Comparison of ENCODE assay signal across 14 cellular contexts in the genomic region with DNA sequence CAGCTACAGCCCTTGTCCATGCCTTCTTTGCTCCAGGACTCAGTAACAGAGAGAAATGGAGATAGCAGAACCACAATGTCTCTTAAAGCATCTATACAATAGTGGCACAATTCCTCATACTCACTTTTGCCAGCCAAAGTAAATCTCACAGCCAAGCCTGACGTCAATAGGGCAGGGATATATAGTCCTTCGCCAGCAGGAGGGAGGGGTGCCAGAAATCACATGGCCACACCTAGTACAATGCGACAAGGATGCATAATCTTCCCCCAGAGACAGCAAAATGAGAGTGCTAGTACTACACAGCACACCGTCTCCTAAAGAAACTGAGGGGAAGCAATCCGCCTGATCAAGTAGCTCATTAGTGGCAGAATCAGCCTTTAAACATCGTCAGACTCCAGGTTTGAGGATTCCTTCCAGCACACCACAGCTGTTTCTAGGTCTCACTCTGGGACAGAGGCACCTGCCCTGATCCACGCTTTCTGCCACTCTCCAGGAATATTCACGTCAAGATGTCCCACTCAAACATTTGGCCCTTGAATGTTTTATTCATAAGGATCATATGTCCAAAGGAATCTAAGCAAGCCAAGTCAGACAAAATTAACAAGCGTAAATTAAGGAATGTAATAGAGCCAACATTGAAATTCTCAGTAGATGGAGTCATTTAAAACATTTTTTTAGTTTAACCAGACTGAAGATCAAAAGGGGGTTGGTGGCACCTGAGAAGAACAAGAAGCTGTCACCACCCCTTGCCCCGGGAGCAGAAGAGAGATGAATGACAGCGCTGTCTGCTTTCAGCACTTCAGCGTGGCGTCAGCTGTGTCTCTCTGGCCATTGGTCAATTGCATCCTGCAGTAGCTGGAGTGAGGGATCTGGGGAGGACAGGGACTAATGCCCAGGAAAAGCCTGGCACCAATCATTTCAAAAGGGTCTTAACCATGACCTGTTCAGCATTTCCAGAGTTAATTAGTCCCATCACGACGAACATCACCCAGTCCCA.
DNase-seq lines count a peak whose midpoint lies in the region; ATAC-seq and TF ChIP-seq lines count a peak whose summit lies in the region.
"Had no signal": no experiment of that assay in that cellular context is flagged by ENCODE, and none has a peak within 500 bp of the region (broad histone marks: within the 10 kb centered on the region; RNA-seq: fewer than 3 reads in every experiment).

No MANE protein-coding gene starts in this region.

- no peak overlapping the region for H3K4me3 Mint-ChIP-seq in neural progenitor cell
- no peak overlapping the region for H3K4me3 Mint-ChIP-seq in endothelial cell (ENCODE audit: unreplicated experiment)
- H3K4me3 Mint-ChIP-seq: activated CD4-positive, alpha-beta T cell treated with anti-CD3 and anti-CD28 coated beads for 36 hours had no signal

- no CpG with 5 or more reads among the region's 15 CpGs for WGBS in mesendoderm (ENCODE audit: extremely low coverage, insufficient coverage, low lambda C conversion rate)

- ATAC-seq in HCT116: no peak
- ATAC-seq: activated CD4-positive, alpha-beta T cell treated with anti-CD3 and anti-CD28 coated beads for 36 hours had no signal

- H3K9ac ChIP-seq in HCT116 (ENCODE audit: low read length) (no peak overlapping the region), fibroblast of lung (ENCODE audit: insufficient read depth, low read length) (no peak overlapping the region), neural progenitor cell (no peak overlapping the region), mesendoderm (ENCODE audit: low read length) (no peak overlapping the region)

- BruUV-seq in HCT116 (replicated peaks; lab: Mats Ljungman, UMichigan): no TSS peak

- H4K20me1 ChIP-seq in HCT116 (ENCODE audit: insufficient read depth) (no peaks in the 10 kb centered on the region), fibroblast of lung (ENCODE audit: control insufficient read depth, extremely low read depth, insufficient read depth, low read length) (no peaks in the 10 kb centered on the region), neural progenitor cell (ENCODE audit: low read depth) (no peaks in the 10 kb centered on the region)

- H2BK15ac ChIP-seq in mesendoderm (replicated peaks; ENCODE audit: low read depth): no peak overlapping the region

- no peak overlapping the region for H3K23ac ChIP-seq in mesendoderm (ENCODE audit: low read length)

- intact Hi-C loops in HCT116 (cut with micrococcal nuclease): no loop called here

- CTCF ChIA-PET in HCT116 (lab: Charles Lee): no interaction called here

- H3F3A ChIP-seq in neural progenitor cell (ENCODE audit: low read depth): peaks cover 19% of the 10 kb centered on the region

- TF ChIP-seq CTCF in HCT116 (IDR thresholded peaks at IDR 0.05 in 2 of 3, conservative IDR thresholded peaks at IDR 0.05 in 1 of 3; ENCODE audit: borderline replicate concordance in 1 of 3, insufficient read depth in 1 of 3, low read depth in 2 of 3, low read length in 2 of 3) (no peak), fibroblast of lung (conservative IDR thresholded peaks at IDR 0.05 in 1 of 2, IDR thresholded peaks at IDR 0.05 in 1 of 2; ENCODE audit: low read depth in 1 of 2, low read length in 2 of 2) (no peak), neural progenitor cell (IDR thresholded peaks at IDR 0.05) (no peak), endothelial cell (IDR thresholded peaks at IDR 0.05; ENCODE audit: unreplicated experiment) (no peak)

- H3K4me3 ChIP-seq in HCT116 (replicated peaks in 1 of 2; ENCODE audit: low read depth in 1 of 2, low read length in 2 of 2) (no peak overlapping the region), fibroblast of lung (replicated peaks in 1 of 4; ENCODE audit: control extremely low read depth in 1 of 4, insufficient read depth in 1 of 4, low read depth in 3 of 4, low read length in 4 of 4) (no peak overlapping the region), neural progenitor cell (no peak overlapping the region), mesendoderm (ENCODE audit: low read length) (no peak overlapping the region)
- H3K4me3 ChIP-seq: cardiac muscle cell, lower lobe of right lung, thyroid gland had no signal

- H3K27me3 Mint-ChIP-seq in neural progenitor cell (ENCODE audit: insufficient read depth, low read depth) (no peaks in the 10 kb centered on the region), endothelial cell (ENCODE audit: unreplicated experiment) (peaks cover 1% of the 10 kb centered on the region)

- H3K4me1 ChIP-seq in HCT116 (ENCODE audit: control insufficient read depth in 1 of 2, insufficient read depth in 2 of 2, low read length in 2 of 2) (peaks cover 74 to 100% of the 10 kb centered on the region in 2 experiments), fibroblast of lung (ENCODE audit: control insufficient read depth, extremely low read depth, insufficient read depth, low read length) (peaks cover 31% of the 10 kb centered on the region), neural progenitor cell (peaks cover 26% of the 10 kb centered on the region), mesendoderm (ENCODE audit: control insufficient read depth, low read depth, low read length) (peaks cover 9% of the 10 kb centered on the region)

- POLR2A ChIA-PET in HCT116 (lab: Charles Lee): interaction anchor here (0.7 to 7.2 kb wide), 2 partner anchors 9 to 125 kb away, joined by 3 to 83 read pairs; no protein-coding TSS in a partner anchor

- TF ChIP-seq RAD21 in HCT116 (IDR thresholded peaks at IDR 0.05; ENCODE audit: low read depth): no peak

- H3K36me3 Mint-ChIP-seq in neural progenitor cell (no peaks in the 10 kb centered on the region), endothelial cell (ENCODE audit: low read depth, unreplicated experiment) (peaks cover 3% of the 10 kb centered on the region)

- H3K9me3 Mint-ChIP-seq in neural progenitor cell (peaks cover 2% of the 10 kb centered on the region), endothelial cell (ENCODE audit: unreplicated experiment) (no peaks in the 10 kb centered on the region)
- H3K9me3 Mint-ChIP-seq: activated T-helper 2 cell treated with anti-CD3 and anti-CD28 coated beads, Interferon-gamma antibody, Interleukin-2, Interleukin-4, amounts not matched to agents 10 μg/mL and 5 μg/mL and 100 μg/mL, durations not matched to agents 14 hours and 24 hours and 36 hours had no signal

- H3K79me2 ChIP-seq in HCT116 (ENCODE audit: insufficient read depth, low read length) (no peaks in the 10 kb centered on the region), fibroblast of lung (ENCODE audit: control insufficient read depth, insufficient read depth, low read length) (no peaks in the 10 kb centered on the region), neural progenitor cell (ENCODE audit: low read depth) (no peaks in the 10 kb centered on the region), mesendoderm (ENCODE audit: control insufficient read depth, insufficient read depth, low read length) (no peaks in the 10 kb centered on the region)

- no peak overlapping the region for H3K56ac ChIP-seq in mesendoderm (ENCODE audit: low read length)

- H3K9me2 ChIP-seq in HCT116 (ENCODE audit: insufficient read depth): no peaks in the 10 kb centered on the region

- DNase-seq in HCT116 (ENCODE audit: low read depth, low spot score) (no peak), SHP77 (lab: John Stamatoyannopoulos, UW) (peak; percentile 81 to 83), fibroblast of lung (ENCODE audit: low read depth in 2 of 2) (peak; percentile 55 to 70), neural progenitor cell (ENCODE audit: low spot score) (no peak), NCI-H345 treated with DMSO at 0.1 percent for 48 hours (lab: John Stamatoyannopoulos, UW; ENCODE audit: unreplicated experiment) (no peak), mesendoderm (no peak), KG1 (lab: John Stamatoyannopoulos, UW) (no peak), endothelial cell (ENCODE audit: low spot score) (no peak)
- DNase-seq: activated CD4-positive, alpha-beta T cell treated with anti-CD3 and anti-CD28 coated beads for 36 hours; NCI-H526 had no signal

- no peak overlapping the region for H4K5ac ChIP-seq in mesendoderm (ENCODE audit: low read length)

- H3K4ac ChIP-seq in mesendoderm (ENCODE audit: low read depth, low read length): no peak overlapping the region

- H2BK5ac ChIP-seq in mesendoderm (ENCODE audit: low read length): no peak overlapping the region

- H3K27ac ChIP-seq in HCT116 (ENCODE audit: low read depth, low read length) (no peak overlapping the region), fibroblast of lung (ENCODE audit: insufficient read depth, low read length) (no peak overlapping the region), neural progenitor cell (no peak overlapping the region), mesendoderm (ENCODE audit: low read depth, low read length) (no peak overlapping the region)
- H3K27ac ChIP-seq: cardiac muscle cell, lower lobe of right lung had no signal

- H4K8ac ChIP-seq in mesendoderm (ENCODE audit: low read depth, low read length): no peak overlapping the region

- peak overlapping the region; percentile 10 for H2AFZ ChIP-seq in HCT116 (ENCODE audit: low read depth, low read length, poor library complexity, severe bottlenecking)
- H2AFZ ChIP-seq in fibroblast of lung (ENCODE audit: low read length): no peak overlapping the region
- H2AFZ ChIP-seq in neural progenitor cell (replicated peaks): no peak overlapping the region

- no peak for TF ChIP-seq POLR2A in HCT116 (IDR thresholded peaks at IDR 0.05; ENCODE audit: borderline replicate concordance, extremely low read depth, insufficient read depth, insufficient read length)

- no peak overlapping the region for H3K18ac ChIP-seq in mesendoderm (ENCODE audit: low read length)

- RAD21 ChIA-PET in HCT116 (lab: Charles Lee; ENCODE audit: low non-redundant PET in 1 of 2, low total read pairs in 2 of 2, uncharacterized antibody in 2 of 2, unreplicated experiment in 2 of 2): no interaction called here

- H3K4me2 ChIP-seq in HCT116 (ENCODE audit: low read length) (no peak overlapping the region), fibroblast of lung (ENCODE audit: extremely low read depth, insufficient read depth, low read length) (no peak overlapping the region), neural progenitor cell (no peak overlapping the region), mesendoderm (ENCODE audit: low read length) (no peak overlapping the region)

- no peak overlapping the region for H2BK120ac ChIP-seq in mesendoderm (ENCODE audit: low read depth, low read length)

- peaks cover 42% of the 10 kb centered on the region for H3K4me1 Mint-ChIP-seq in neural progenitor cell
- peaks cover 24% of the 10 kb centered on the region for H3K4me1 Mint-ChIP-seq in endothelial cell (ENCODE audit: unreplicated experiment)

- no peaks in the 10 kb centered on the region for H3K79me1 ChIP-seq in mesendoderm (ENCODE audit: low read length)

- H3K27ac Mint-ChIP-seq in neural progenitor cell: peak overlapping the region; percentile 18
- H3K27ac Mint-ChIP-seq in endothelial cell (ENCODE audit: unreplicated experiment): no peak overlapping the region
- H3K27ac Mint-ChIP-seq: activated CD4-positive, alpha-beta T cell treated with anti-CD3 and anti-CD28 coated beads for 36 hours; activated T-helper 2 cell treated with anti-CD3 and anti-CD28 coated beads, Interferon-gamma antibody, Interleukin-2, Interleukin-4, amounts not matched to agents 10 μg/mL and 5 μg/mL and 100 μg/mL, durations not matched to agents 14 hours and 24 hours and 36 hours had no signal

- H3K9me3 ChIP-seq in HCT116 (ENCODE audit: control insufficient read depth in 1 of 2, insufficient read depth in 1 of 2, low read depth in 1 of 2, low read length in 2 of 2) (no peaks in the 10 kb centered on the region), fibroblast of lung (ENCODE audit: control insufficient read depth, insufficient read depth, low read depth, low read length) (no peaks in the 10 kb centered on the region), neural progenitor cell (ENCODE audit: low read depth) (no peaks in the 10 kb centered on the region)
- H3K9me3 ChIP-seq: lower lobe of right lung, thyroid gland had no signal

- no peaks in the 10 kb centered on the region for H3K27me3 ChIP-seq in HCT116 (ENCODE audit: insufficient read depth, low read length)
- no peaks in the 10 kb centered on the region for H3K27me3 ChIP-seq in fibroblast of lung (ENCODE audit: control insufficient read depth, insufficient read depth, low read length)
- peaks cover 23% of the 10 kb centered on the region for H3K27me3 ChIP-seq in neural progenitor cell
- H3K27me3 ChIP-seq in mesendoderm (ENCODE audit: insufficient read depth, low read length, poor library complexity): no peaks in the 10 kb centered on the region
- H3K27me3 ChIP-seq: cardiac muscle cell, thyroid gland had no signal

- H2AK5ac ChIP-seq in mesendoderm (ENCODE audit: low read length): no peak overlapping the region

- H3K36me3 ChIP-seq in HCT116 (ENCODE audit: control insufficient read depth in 1 of 2, insufficient read depth in 2 of 2, low read length in 2 of 2): no peaks in the 10 kb centered on the region
- no peaks in the 10 kb centered on the region for H3K36me3 ChIP-seq in fibroblast of lung (ENCODE audit: control insufficient read depth, insufficient read depth, low read length)
- no peaks in the 10 kb centered on the region for H3K36me3 ChIP-seq in neural progenitor cell
- H3K36me3 ChIP-seq in mesendoderm (ENCODE audit: control insufficient read depth, insufficient read depth, low read length): no peaks in the 10 kb centered on the region
- H3K36me3 ChIP-seq: cardiac muscle cell, lower lobe of right lung, thyroid gland had no signal

Comparison
In these comparisons a context has a peak if more than half of its experiments do, and no peak if none do; other contexts are left out.
1. DNase-seq: peak in SHP77 (2 of 2) and fibroblast of lung (2 of 2); none in HCT116 (single experiment), neural progenitor cell (single experiment), NCI-H345 treated with DMSO at 0.1 percent for 48 hours (single experiment), mesendoderm (single experiment), KG1 (single experiment) and endothelial cell (single experiment).